ENCODE assay signal across 13 cellular contexts in genomic region chr13:69374036-69374435, GRCh38.
DNase-seq lines count a peak whose midpoint lies in the region; TF ChIP-seq lines count a peak whose summit lies in the region.
"Had no signal": no experiment of that assay in that cellular context is flagged by ENCODE, and none has a peak within 500 bp of the region (broad histone marks: within the 10 kb centered on the region; RNA-seq: fewer than 3 reads in every experiment).

No MANE protein-coding gene starts in this region.

- H2AFZ ChIP-seq in SU-DHL-6 (ENCODE audit: low read depth, low read length, severe bottlenecking), result peak overlapping the region; percentile 12

- no peak overlapping the region for H3K9ac ChIP-seq in SU-DHL-6 (ENCODE audit: low read length)
- H3K9ac ChIP-seq: BLaER1 treated with 17β-estradiol and CSF1 and Interleukin-3, amounts not matched to agents 10 nM and 100 nM had no signal

- H3K4me2 ChIP-seq in SU-DHL-6 (ENCODE audit: low read depth, low read length, poor library complexity, severe bottlenecking), result no peak overlapping the region
- H3K4me2 ChIP-seq: BLaER1 treated with 17β-estradiol and CSF1 and Interleukin-3, amounts not matched to agents 10 nM and 100 nM had no signal

- H3K79me2 ChIP-seq in SU-DHL-6 (ENCODE audit: insufficient read depth, low read length), result no peaks in the 10 kb centered on the region

- peak; percentile 18 for DNase-seq in NCI-H82 (lab: John Stamatoyannopoulos, UW)
- DNase-seq in NCI-H82 treated with DMSO at 0.1 percent for 48 hours (lab: John Stamatoyannopoulos, UW; ENCODE audit: unreplicated experiment), result no peak
- DNase-seq in fibroblast of gingiva (ENCODE audit: low read depth), result peak; percentile 59
- DNase-seq in mesenteric fat pad (ENCODE audit: low spot score), result no peak
- no peak for DNase-seq in NCI-H1436 (lab: John Stamatoyannopoulos, UW)
- DNase-seq in substantia nigra (lab: John Stamatoyannopoulos, UW), result no peak
- DNase-seq: Calu3; CD8-positive, alpha-beta T cell; GOT3; H9; IMR-90 had no signal

- no peaks in the 10 kb centered on the region for H3K36me3 ChIP-seq in SU-DHL-6 (ENCODE audit: low read length)
- H3K36me3 ChIP-seq: BLaER1 treated with 17β-estradiol and CSF1 and Interleukin-3, amounts not matched to agents 10 nM and 100 nM had no signal

- H3K9me2 ChIP-seq in SU-DHL-6 (replicated peaks; ENCODE audit: insufficient read depth, low read length), result no peaks in the 10 kb centered on the region

- H3K9me3 ChIP-seq in SU-DHL-6 (ENCODE audit: insufficient read depth, low read length), result no peaks in the 10 kb centered on the region; the same call in 1 of the 2 replicates

- H4K20me1 ChIP-seq in SU-DHL-6 (ENCODE audit: low read depth, low read length), result no peaks in the 10 kb centered on the region
- H4K20me1 ChIP-seq: BLaER1 treated with 17β-estradiol and CSF1 and Interleukin-3, amounts not matched to agents 10 nM and 100 nM had no signal

- no peaks in the 10 kb centered on the region for H3K27me3 ChIP-seq in SU-DHL-6 (ENCODE audit: low read length)
- H3K27me3 ChIP-seq: BLaER1 treated with 17β-estradiol and CSF1 and Interleukin-3, amounts not matched to agents 10 nM and 100 nM had no signal

- no peak overlapping the region for H3K4me3 ChIP-seq in SU-DHL-6 (ENCODE audit: insufficient read depth, low read length, poor library complexity, severe bottlenecking)
- H3K4me3 ChIP-seq: BLaER1 treated with 17β-estradiol and CSF1 and Interleukin-3, amounts not matched to agents 10 nM and 100 nM had no signal

- no peak for TF ChIP-seq CTCF in SU-DHL-6 (IDR thresholded peaks at IDR 0.05; ENCODE audit: insufficient read depth, low read length, poor library complexity, severe bottlenecking)

- H3K27ac ChIP-seq in SU-DHL-6 (ENCODE audit: low read depth, low read length) (no peak overlapping the region), substantia nigra (ENCODE audit: low read depth, low read length, poor library complexity, severe bottlenecking) (no peak overlapping the region)
- H3K27ac ChIP-seq: BLaER1 treated with 17β-estradiol and CSF1 and Interleukin-3, amounts not matched to agents 10 nM and 100 nM had no signal

- no peaks in the 10 kb centered on the region; the same call in 1 of the 2 replicates for H3F3A ChIP-seq in SU-DHL-6 (ENCODE audit: insufficient read depth)

Comparison
In these comparisons a context has a peak if more than half of its experiments do, and no peak if none do; other contexts are left out.
1. DNase-seq: peak in NCI-H82 (single experiment) and fibroblast of gingiva (single experiment); none in NCI-H82 treated with DMSO at 0.1 percent for 48 hours (single experiment), mesenteric fat pad (single experiment), NCI-H1436 (single experiment) and substantia nigra (0 of 49).